12 cellular contexts compared by ENCODE assay signal in the genomic region with DNA sequence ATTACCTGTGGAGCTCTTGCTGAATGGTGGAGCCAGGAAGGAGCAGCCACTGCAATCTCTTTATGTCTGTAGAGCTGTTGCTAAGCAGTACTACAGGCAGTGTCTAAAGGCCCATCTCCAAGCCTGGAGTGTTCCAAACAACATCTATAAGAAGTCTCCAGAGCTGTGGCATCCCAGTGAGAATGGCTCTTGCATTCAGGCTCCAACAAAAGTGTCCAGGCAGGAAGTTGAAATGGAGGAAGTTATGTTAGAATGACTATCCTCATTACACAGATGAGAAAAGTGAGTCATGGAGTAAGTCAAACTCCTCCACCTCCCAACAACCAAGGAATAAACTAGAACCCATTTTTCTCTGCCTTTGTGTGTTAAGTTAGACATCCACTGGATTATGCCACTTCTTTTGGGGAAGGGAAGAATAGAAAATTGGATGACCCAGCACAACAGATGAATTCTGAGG.
DNase-seq lines count a peak whose midpoint lies in the region; ATAC-seq and TF ChIP-seq lines count a peak whose summit lies in the region.
"Had no signal": no experiment of that assay in that cellular context is flagged by ENCODE, and none has a peak within 500 bp of the region (broad histone marks: within the 10 kb centered on the region; RNA-seq: fewer than 3 reads in every experiment).

No MANE protein-coding gene starts in this region.

- TF ChIP-seq CTCF in fibroblast of pulmonary artery (IDR thresholded peaks at IDR 0.05; ENCODE audit: low read length, missing control alignments) (no peak), thoracic aorta (IDR thresholded peaks at IDR 0.05) (no peak)

- intact Hi-C loops in head of caudate nucleus (cut with DNase I): no loop called here

- DNase-seq in SIG-M5 treated with dmso at 0.1 percent for 504 hours (lab: John Stamatoyannopoulos, UW; ENCODE audit: unreplicated experiment) (peak; percentile 20), SIG-M5 (lab: John Stamatoyannopoulos, UW) (no peak), fibroblast of pulmonary artery (ENCODE audit: low read depth) (peak; percentile 56), thoracic aorta (ENCODE audit: low spot score) (no peak), head of caudate nucleus (no peak)
- no peak for DNase-seq in activated CD8-positive, alpha-beta memory T cell treated with anti-CD3 and anti-CD28 coated beads, Interleukin-2, amount 50 U/mL, for 4 hours
- DNase-seq: aorta, NCI-H345, nucleus accumbens had no signal

- peak overlapping the region; percentile 74 to 83 for H3K27ac ChIP-seq in thoracic aorta

- H3K4me1 ChIP-seq in thoracic aorta (ENCODE audit: control insufficient read depth in 1 of 2, low read depth in 2 of 2): peaks cover 9 to 28% of the 10 kb centered on the region in 2 donors

- no peaks in the 10 kb centered on the region for H3K36me3 ChIP-seq in thoracic aorta

- H3K27me3 ChIP-seq in thoracic aorta (replicated peaks; ENCODE audit: insufficient read depth): no peaks in the 10 kb centered on the region

- H3K4me3 ChIP-seq in fibroblast of pulmonary artery (replicated peaks; ENCODE audit: low read depth, low read length): peak overlapping the region; percentile 54
- H3K4me3 ChIP-seq in thoracic aorta: no peak overlapping the region
- H3K4me3 ChIP-seq: GM12878 had no signal

- no peaks in the 10 kb centered on the region for H3K9me3 ChIP-seq in thoracic aorta

- ATAC-seq in SK-N-SH treated with all-trans-retinoic acid at 6 μM for 48 hours (peak; percentile 9), thoracic aorta (ENCODE audit: insufficient number of reproducible peaks, low FRiP score, low read depth) (no peak), GM18520 (IDR thresholded peaks at IDR 0.05; ENCODE audit: unreplicated experiment) (no peak)
- ATAC-seq: GM12878 had no signal

TF ChIP-seq in SK-N-SH treated with all-trans-retinoic acid at 6 μM for 48 hours, 23 proteins besides CTCF, POLR2A, EP300 and RAD21:
- TF ChIP-seq ZC3H10 (CRISPR knock-in tag; IDR thresholded peaks at IDR 0.05) (no peak), ZFP3 (CRISPR knock-in tag; IDR thresholded peaks at IDR 0.05) (0 out of 2 replicates have a peak, but pooled peaks have one; percentile 57), RARB (CRISPR knock-in tag; IDR thresholded peaks at IDR 0.05) (no peak), ZNF8 (CRISPR knock-in tag; IDR thresholded peaks at IDR 0.05) (no peak), ARNTL (CRISPR knock-in tag; IDR thresholded peaks at IDR 0.05; ENCODE audit: borderline replicate concordance, low read depth) (no peak), ESRRG (CRISPR knock-in tag; IDR thresholded peaks at IDR 0.05) (no peak), PPARA (CRISPR knock-in tag; IDR thresholded peaks at IDR 0.05; ENCODE audit: borderline replicate concordance) (no peak), ISL1 (CRISPR knock-in tag; IDR thresholded peaks at IDR 0.05) (no peak), BACH2 (CRISPR knock-in tag; IDR thresholded peaks at IDR 0.05; ENCODE audit: borderline replicate concordance) (no peak), TOX (CRISPR knock-in tag; IDR thresholded peaks at IDR 0.05; ENCODE audit: borderline replicate concordance) (no peak), GLIS3 (CRISPR knock-in tag; IDR thresholded peaks at IDR 0.05) (no peak), CSDC2 (CRISPR knock-in tag; IDR thresholded peaks at IDR 0.05) (peak; percentile 67; the same call in 1 of the 2 replicates), ZNF70 (CRISPR knock-in tag; IDR thresholded peaks at IDR 0.05) (no peak)
- TF ChIP-seq, protein P1, sequence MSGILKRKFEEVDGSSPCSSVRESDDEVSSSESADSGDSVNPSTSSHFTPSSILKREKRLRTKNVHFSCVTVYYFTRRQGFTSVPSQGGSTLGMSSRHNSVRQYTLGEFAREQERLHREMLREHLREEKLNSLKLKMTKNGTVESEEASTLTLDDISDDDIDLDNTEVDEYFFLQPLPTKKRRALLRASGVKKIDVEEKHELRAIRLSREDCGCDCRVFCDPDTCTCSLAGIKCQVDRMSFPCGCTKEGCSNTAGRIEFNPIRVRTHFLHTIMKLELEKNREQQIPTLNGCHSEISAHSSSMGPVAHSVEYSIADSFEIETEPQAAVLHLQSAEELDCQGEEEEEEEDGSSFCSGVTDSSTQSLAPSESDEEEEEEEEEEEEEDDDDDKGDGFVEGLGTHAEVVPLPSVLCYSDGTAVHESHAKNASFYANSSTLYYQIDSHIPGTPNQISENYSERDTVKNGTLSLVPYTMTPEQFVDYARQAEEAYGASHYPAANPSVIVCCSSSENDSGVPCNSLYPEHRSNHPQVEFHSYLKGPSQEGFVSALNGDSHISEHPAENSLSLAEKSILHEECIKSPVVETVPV (CRISPR knock-in tag; IDR thresholded peaks at IDR 0.05): no peak
- TF ChIP-seq, protein P2, sequence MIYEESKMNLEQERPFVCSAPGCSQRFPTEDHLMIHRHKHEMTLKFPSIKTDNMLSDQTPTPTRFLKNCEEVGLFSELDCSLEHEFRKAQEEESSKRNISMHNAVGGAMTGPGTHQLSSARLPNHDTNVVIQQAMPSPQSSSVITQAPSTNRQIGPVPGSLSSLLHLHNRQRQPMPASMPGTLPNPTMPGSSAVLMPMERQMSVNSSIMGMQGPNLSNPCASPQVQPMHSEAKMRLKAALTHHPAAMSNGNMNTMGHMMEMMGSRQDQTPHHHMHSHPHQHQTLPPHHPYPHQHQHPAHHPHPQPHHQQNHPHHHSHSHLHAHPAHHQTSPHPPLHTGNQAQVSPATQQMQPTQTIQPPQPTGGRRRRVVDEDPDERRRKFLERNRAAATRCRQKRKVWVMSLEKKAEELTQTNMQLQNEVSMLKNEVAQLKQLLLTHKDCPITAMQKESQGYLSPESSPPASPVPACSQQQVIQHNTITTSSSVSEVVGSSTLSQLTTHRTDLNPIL (CRISPR knock-in tag; IDR thresholded peaks at IDR 0.05; ENCODE audit: low read depth): no peak
- TF ChIP-seq, protein P3, sequence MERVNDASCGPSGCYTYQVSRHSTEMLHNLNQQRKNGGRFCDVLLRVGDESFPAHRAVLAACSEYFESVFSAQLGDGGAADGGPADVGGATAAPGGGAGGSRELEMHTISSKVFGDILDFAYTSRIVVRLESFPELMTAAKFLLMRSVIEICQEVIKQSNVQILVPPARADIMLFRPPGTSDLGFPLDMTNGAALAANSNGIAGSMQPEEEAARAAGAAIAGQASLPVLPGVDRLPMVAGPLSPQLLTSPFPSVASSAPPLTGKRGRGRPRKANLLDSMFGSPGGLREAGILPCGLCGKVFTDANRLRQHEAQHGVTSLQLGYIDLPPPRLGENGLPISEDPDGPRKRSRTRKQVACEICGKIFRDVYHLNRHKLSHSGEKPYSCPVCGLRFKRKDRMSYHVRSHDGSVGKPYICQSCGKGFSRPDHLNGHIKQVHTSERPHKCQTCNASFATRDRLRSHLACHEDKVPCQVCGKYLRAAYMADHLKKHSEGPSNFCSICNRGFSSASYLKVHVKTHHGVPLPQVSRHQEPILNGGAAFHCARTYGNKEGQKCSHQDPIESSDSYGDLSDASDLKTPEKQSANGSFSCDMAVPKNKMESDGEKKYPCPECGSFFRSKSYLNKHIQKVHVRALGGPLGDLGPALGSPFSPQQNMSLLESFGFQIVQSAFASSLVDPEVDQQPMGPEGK (CRISPR knock-in tag; IDR thresholded peaks at IDR 0.05; ENCODE audit: borderline replicate concordance): no peak
- TF ChIP-seq, protein P4, sequence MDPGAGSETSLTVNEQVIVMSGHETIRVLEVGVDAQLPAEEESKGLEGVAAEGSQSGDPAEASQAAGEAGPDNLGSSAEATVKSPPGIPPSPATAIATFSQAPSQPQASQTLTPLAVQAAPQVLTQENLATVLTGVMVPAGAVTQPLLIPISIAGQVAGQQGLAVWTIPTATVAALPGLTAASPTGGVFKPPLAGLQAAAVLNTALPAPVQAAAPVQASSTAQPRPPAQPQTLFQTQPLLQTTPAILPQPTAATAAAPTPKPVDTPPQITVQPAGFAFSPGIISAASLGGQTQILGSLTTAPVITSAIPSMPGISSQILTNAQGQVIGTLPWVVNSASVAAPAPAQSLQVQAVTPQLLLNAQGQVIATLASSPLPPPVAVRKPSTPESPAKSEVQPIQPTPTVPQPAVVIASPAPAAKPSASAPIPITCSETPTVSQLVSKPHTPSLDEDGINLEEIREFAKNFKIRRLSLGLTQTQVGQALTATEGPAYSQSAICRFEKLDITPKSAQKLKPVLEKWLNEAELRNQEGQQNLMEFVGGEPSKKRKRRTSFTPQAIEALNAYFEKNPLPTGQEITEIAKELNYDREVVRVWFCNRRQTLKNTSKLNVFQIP (CRISPR knock-in tag; IDR thresholded peaks at IDR 0.05; ENCODE audit: borderline replicate concordance, low read depth): no peak

Comparison
In these comparisons a context has a peak if more than half of its experiments do, and no peak if none do; other contexts are left out.
1. DNase-seq: peak in SIG-M5 treated with dmso at 0.1 percent for 504 hours (single experiment) and fibroblast of pulmonary artery (single experiment); none in SIG-M5 (single experiment), thoracic aorta (single experiment), activated CD8-positive, alpha-beta memory T cell treated with anti-CD3 and anti-CD28 coated beads, Interleukin-2, amount 50 U/mL, for 4 hours (single experiment) and head of caudate nucleus (0 of 42).